9 cellular contexts compared by ENCODE assay signal in genomic region chr22:35739642-35740041, GRCh38. TPM values are rescaled to one million over a fixed set of nuclear protein-coding genes. Genes with fewer than 3 reads are reported as not detected.
DNase-seq lines count a peak whose midpoint lies in the region; TF ChIP-seq lines count a peak whose summit lies in the region.
"Had no signal": no experiment of that assay in that cellular context is flagged by ENCODE, and none has a peak within 500 bp of the region (broad histone marks: within the 10 kb centered on the region; RNA-seq: fewer than 3 reads in every experiment).

No MANE protein-coding gene starts in this region.

- H3K23ac ChIP-seq in mesendoderm (ENCODE audit: low read length), result no peak overlapping the region

- H3K18ac ChIP-seq in mesendoderm (ENCODE audit: low read length), result no peak overlapping the region

- no peak overlapping the region for H2BK15ac ChIP-seq in mesendoderm (replicated peaks; ENCODE audit: low read depth)

- H3K4me1 ChIP-seq in BE2C (peaks cover 27% of the 10 kb centered on the region), HEK293 (ENCODE audit: control insufficient read depth, insufficient read depth, low read length) (peaks cover 3% of the 10 kb centered on the region; the same call in 1 of the 2 replicates), mesendoderm (ENCODE audit: control insufficient read depth, low read depth, low read length) (peaks cover 3% of the 10 kb centered on the region)

- no peak overlapping the region for H2BK5ac ChIP-seq in mesendoderm (ENCODE audit: low read length)

- no peaks in the 10 kb centered on the region for H3K79me1 ChIP-seq in mesendoderm (ENCODE audit: low read length)

- CTCF ChIA-PET in HEK293 (lab: Yijun Ruan, JAX), result interaction anchor here (0.6 to 1.5 kb wide), 3 partner anchors 78 to 130 kb away, joined by 4 to 5 read pairs (median 4); no protein-coding TSS in a partner anchor

- no peak overlapping the region for H3K4me2 ChIP-seq in mesendoderm (ENCODE audit: low read length)

- no peak overlapping the region for H3K27ac ChIP-seq in HEK293 (ENCODE audit: extremely low read depth, low read depth, low read length)
- no peak overlapping the region for H3K27ac ChIP-seq in mesendoderm (ENCODE audit: low read depth, low read length)

- no peaks in the 10 kb centered on the region; the same call in 1 of the 2 replicates for H3K9me3 ChIP-seq in BE2C
- no peaks in the 10 kb centered on the region for H3K9me3 ChIP-seq in HEK293 (ENCODE audit: control insufficient read depth, insufficient read depth, low read depth, low read length)

- H4K8ac ChIP-seq in mesendoderm (ENCODE audit: low read depth, low read length), result no peak overlapping the region

- DNase-seq in BE2C (no peak), cerebellar cortex (ENCODE audit: low spot score) (peak; percentile 49), mesendoderm (peak; percentile 62), dedifferentiated amniotic fluid mesenchymal stem cell (ENCODE audit: extremely low spot score) (no peak), A172 (ENCODE audit: low spot score) (no peak), C1 segment of cervical spinal cord (lab: John Stamatoyannopoulos, UW) (no peak), NCI-H2029 treated with DMSO at 0.1 percent for 48 hours (lab: John Stamatoyannopoulos, UW) (no peak)

- no peak overlapping the region for H2BK120ac ChIP-seq in mesendoderm (ENCODE audit: low read depth, low read length)

- H3K4ac ChIP-seq in mesendoderm (ENCODE audit: low read depth, low read length), result no peak overlapping the region

- no CpG with 5 or more reads among the region's 5 CpGs for WGBS in mesendoderm (ENCODE audit: extremely low coverage, insufficient coverage, low lambda C conversion rate)

- peaks cover 36% of the 10 kb centered on the region for H3K36me3 ChIP-seq in BE2C
- H3K36me3 ChIP-seq in HEK293 (ENCODE audit: control insufficient read depth in 2 of 2, insufficient read depth in 1 of 2, low read length in 2 of 2), result peaks cover 0 to 11% of the 10 kb centered on the region in 2 experiments
- no peaks in the 10 kb centered on the region for H3K36me3 ChIP-seq in mesendoderm (ENCODE audit: control insufficient read depth, insufficient read depth, low read length)

- H3K27me3 ChIP-seq in BE2C (no peaks in the 10 kb centered on the region), mesendoderm (ENCODE audit: insufficient read depth, low read length, poor library complexity) (no peaks in the 10 kb centered on the region)

- no peak overlapping the region for H3K9ac ChIP-seq in mesendoderm (ENCODE audit: low read length)

- no peak overlapping the region for H4K5ac ChIP-seq in mesendoderm (ENCODE audit: low read length)

- no peak overlapping the region for H3K56ac ChIP-seq in mesendoderm (ENCODE audit: low read length)

- no peaks in the 10 kb centered on the region for H3K79me2 ChIP-seq in mesendoderm (ENCODE audit: control insufficient read depth, insufficient read depth, low read length)

- H2AK5ac ChIP-seq in mesendoderm (ENCODE audit: low read length), result no peak overlapping the region

- H3K4me3 ChIP-seq in BE2C (ENCODE audit: low read depth, low read length), result no peak overlapping the region
- no peak overlapping the region for H3K4me3 ChIP-seq in HEK293 (ENCODE audit: low read depth, low read length)
- H3K4me3 ChIP-seq in mesendoderm (ENCODE audit: low read length), result no peak overlapping the region

- TF ChIP-seq CTCF in BE2C (IDR thresholded peaks at IDR 0.05; ENCODE audit: low read depth, low read length) (peak; percentile 45), HEK293 (tag by site-specific recombination; IDR thresholded peaks at IDR 0.05) (0 out of 2 replicates have a peak, but pooled peaks have one; percentile 20)

- POLR2A ChIA-PET in HEK293 (lab: Yijun Ruan, JAX), result no interaction called here

TF ChIP-seq in HEK293, 187 proteins besides CTCF, POLR2A, EP300 and RAD21:
- TF ChIP-seq ZNF23 (tag by site-specific recombination; IDR thresholded peaks at IDR 0.05; ENCODE audit: borderline replicate concordance), result no peak
- no peak for TF ChIP-seq ZNF544 (tag by site-specific recombination; IDR thresholded peaks at IDR 0.05)
- TF ChIP-seq, protein P1, sequence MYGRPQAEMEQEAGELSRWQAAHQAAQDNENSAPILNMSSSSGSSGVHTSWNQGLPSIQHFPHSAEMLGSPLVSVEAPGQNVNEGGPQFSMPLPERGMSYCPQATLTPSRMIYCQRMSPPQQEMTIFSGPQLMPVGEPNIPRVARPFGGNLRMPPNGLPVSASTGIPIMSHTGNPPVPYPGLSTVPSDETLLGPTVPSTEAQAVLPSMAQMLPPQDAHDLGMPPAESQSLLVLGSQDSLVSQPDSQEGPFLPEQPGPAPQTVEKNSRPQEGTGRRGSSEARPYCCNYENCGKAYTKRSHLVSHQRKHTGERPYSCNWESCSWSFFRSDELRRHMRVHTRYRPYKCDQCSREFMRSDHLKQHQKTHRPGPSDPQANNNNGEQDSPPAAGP (tag by site-specific recombination; IDR thresholded peaks at IDR 0.05), result no peak
- TF ChIP-seq, protein P2, sequence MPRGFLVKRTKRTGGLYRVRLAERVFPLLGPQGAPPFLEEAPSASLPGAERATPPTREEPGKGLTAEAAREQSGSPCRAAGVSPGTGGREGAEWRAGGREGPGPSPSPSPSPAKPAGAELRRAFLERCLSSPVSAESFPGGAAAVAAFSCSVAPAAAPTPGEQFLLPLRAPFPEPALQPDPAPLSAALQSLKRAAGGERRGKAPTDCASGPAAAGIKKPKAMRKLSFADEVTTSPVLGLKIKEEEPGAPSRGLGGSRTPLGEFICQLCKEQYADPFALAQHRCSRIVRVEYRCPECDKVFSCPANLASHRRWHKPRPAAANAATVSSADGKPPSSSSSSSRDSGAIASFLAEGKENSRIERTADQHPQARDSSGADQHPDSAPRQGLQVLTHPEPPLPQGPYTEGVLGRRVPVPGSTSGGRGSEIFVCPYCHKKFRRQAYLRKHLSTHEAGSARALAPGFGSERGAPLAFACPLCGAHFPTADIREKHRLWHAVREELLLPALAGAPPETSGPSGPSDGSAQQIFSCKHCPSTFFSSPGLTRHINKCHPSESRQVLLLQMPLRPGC (tag by site-specific recombination; IDR thresholded peaks at IDR 0.05), result no peak
- no peak for TF ChIP-seq ZNF394 (tag by site-specific recombination; IDR thresholded peaks at IDR 0.05; ENCODE audit: borderline replicate concordance)
- no peak for TF ChIP-seq ZNF280C (tag by site-specific recombination; IDR thresholded peaks at IDR 0.05)
- TF ChIP-seq, protein P3, sequence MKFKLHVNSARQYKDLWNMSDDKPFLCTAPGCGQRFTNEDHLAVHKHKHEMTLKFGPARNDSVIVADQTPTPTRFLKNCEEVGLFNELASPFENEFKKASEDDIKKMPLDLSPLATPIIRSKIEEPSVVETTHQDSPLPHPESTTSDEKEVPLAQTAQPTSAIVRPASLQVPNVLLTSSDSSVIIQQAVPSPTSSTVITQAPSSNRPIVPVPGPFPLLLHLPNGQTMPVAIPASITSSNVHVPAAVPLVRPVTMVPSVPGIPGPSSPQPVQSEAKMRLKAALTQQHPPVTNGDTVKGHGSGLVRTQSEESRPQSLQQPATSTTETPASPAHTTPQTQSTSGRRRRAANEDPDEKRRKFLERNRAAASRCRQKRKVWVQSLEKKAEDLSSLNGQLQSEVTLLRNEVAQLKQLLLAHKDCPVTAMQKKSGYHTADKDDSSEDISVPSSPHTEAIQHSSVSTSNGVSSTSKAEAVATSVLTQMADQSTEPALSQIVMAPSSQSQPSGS (tag by site-specific recombination; IDR thresholded peaks at IDR 0.05; ENCODE audit: low read depth), result no peak
- TF ChIP-seq SCRT1 (tag by site-specific recombination; IDR thresholded peaks at IDR 0.05; ENCODE audit: borderline replicate concordance), result no peak
- TF ChIP-seq ZNF610 (tag by site-specific recombination; IDR thresholded peaks at IDR 0.05; ENCODE audit: borderline replicate concordance), result no peak
- TF ChIP-seq RBAK (tag by site-specific recombination; IDR thresholded peaks at IDR 0.05), result no peak
- TF ChIP-seq, protein P4, sequence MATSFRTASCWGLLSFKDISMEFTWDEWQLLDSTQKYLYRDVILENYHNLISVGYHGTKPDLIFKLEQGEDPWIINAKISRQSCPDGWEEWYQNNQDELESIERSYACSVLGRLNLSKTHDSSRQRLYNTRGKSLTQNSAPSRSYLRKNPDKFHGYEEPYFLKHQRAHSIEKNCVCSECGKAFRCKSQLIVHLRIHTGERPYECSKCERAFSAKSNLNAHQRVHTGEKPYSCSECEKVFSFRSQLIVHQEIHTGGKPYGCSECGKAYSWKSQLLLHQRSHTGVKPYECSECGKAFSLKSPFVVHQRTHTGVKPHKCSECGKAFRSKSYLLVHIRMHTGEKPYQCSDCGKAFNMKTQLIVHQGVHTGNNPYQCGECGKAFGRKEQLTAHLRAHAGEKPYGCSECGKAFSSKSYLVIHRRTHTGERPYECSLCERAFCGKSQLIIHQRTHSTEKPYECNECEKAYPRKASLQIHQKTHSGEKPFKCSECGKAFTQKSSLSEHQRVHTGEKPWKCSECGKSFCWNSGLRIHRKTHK (tag by site-specific recombination; IDR thresholded peaks at IDR 0.05), result no peak

RNA-seq across cellular contexts. Expression of gene APOL5, which starts 22.0 kb away (rescaled TPM):
- not detected for polyA plus RNA-seq in BE2C (2012; ENCODE audit: insufficient read depth, insufficient read length, low read depth)
- not detected for polyA plus RNA-seq in mesendoderm (2013, experiment 1 of 2)
- polyA plus RNA-seq in mesendoderm (2013, experiment 2 of 2), result not detected
- not detected in 2 replicates for total RNA-seq in A172 (2014; rRNA removed; shearing (Covaris generic))
- total RNA-seq: RPMI7951 had no signal

Comparison
In these comparisons a context has a peak if more than half of its experiments do, and no peak if none do; other contexts are left out.
1. DNase-seq: peak in cerebellar cortex (single experiment) and mesendoderm (single experiment); none in BE2C (single experiment), dedifferentiated amniotic fluid mesenchymal stem cell (single experiment), A172 (single experiment), C1 segment of cervical spinal cord (0 of 14) and NCI-H2029 treated with DMSO at 0.1 percent for 48 hours (single experiment).